ENCODE assay signal across 8 cellular contexts in genomic region chr19:49664171-49665070, GRCh38. TPM values are rescaled to one million over a fixed set of nuclear protein-coding genes. Genes with fewer than 3 reads are reported as not detected.
DNase-seq lines count a peak whose midpoint lies in the region; ATAC-seq and TF ChIP-seq lines count a peak whose summit lies in the region.

No MANE protein-coding gene starts in this region.

- 0 out of 2 replicates have a peak, but pooled peaks have one; percentile 1 for TF ChIP-seq CTCF in BE2C (IDR thresholded peaks at IDR 0.05; ENCODE audit: low read depth, low read length)
- peak in 1 of 2 donors; percentile 41 for TF ChIP-seq CTCF in right atrium auricular region (IDR thresholded peaks at IDR 0.05)
- no peak for TF ChIP-seq CTCF in psoas muscle (IDR thresholded peaks at IDR 0.05)

- DNase-seq in BE2C: peak; percentile 95
- DNase-seq in NCI-H146 (lab: John Stamatoyannopoulos, UW): peak; percentile 96
- DNase-seq in T-helper 17 cell: peak; percentile 81 to 94 (median 90)
- peak; percentile 24 to 91 (median 74) for DNase-seq in amygdala (lab: John Stamatoyannopoulos, UW)
- peak; percentile 90 for DNase-seq in right atrium auricular region (ENCODE audit: low spot score)
- DNase-seq in psoas muscle: peak; percentile 89 to 94

- intact Hi-C loops in psoas muscle (cut with DNase I): no loop called here

- peak overlapping the region; percentile 83 to 84 for H3K27ac ChIP-seq in right atrium auricular region
- H3K27ac ChIP-seq in psoas muscle: peak overlapping the region; percentile 49
- peak overlapping the region; percentile 91 for H3K27ac ChIP-seq in urinary bladder (ENCODE audit: low read depth)

- H3K4me1 Mint-ChIP-seq in T-helper 17 cell: peaks cover 43% of the 10 kb centered on the region

- peak overlapping the region; percentile 100 for H3K4me3 Mint-ChIP-seq in T-helper 17 cell

- no peaks in the 10 kb centered on the region for H3K9me3 ChIP-seq in BE2C
- H3K9me3 ChIP-seq in T-helper 17 cell (ENCODE audit: control insufficient read depth, low read length, poor library complexity, severe bottlenecking): no peaks in the 10 kb centered on the region
- H3K9me3 ChIP-seq in right atrium auricular region: no peaks in the 10 kb centered on the region
- H3K9me3 ChIP-seq in psoas muscle: no peaks in the 10 kb centered on the region

- H3K4me3 ChIP-seq in BE2C (ENCODE audit: low read depth, low read length): peak overlapping the region; percentile 87
- peak overlapping the region; percentile 58 to 82 for H3K4me3 ChIP-seq in right atrium auricular region
- H3K4me3 ChIP-seq in psoas muscle: peak overlapping the region; percentile 70
- H3K4me3 ChIP-seq in urinary bladder (ENCODE audit: low read depth, low read length): peak overlapping the region; percentile 63

- H3K27me3 ChIP-seq in BE2C: no peaks in the 10 kb centered on the region
- no peaks in the 10 kb centered on the region for H3K27me3 ChIP-seq in right atrium auricular region
- no peaks in the 10 kb centered on the region for H3K27me3 ChIP-seq in psoas muscle (ENCODE audit: insufficient read depth in 3 of 3, low read length in 2 of 3)

- H3K4me1 ChIP-seq in BE2C: peaks cover 3% of the 10 kb centered on the region; the same call in 1 of the 2 replicates
- peaks cover 0 to 30% of the 10 kb centered on the region in 2 donors for H3K4me1 ChIP-seq in right atrium auricular region
- peaks cover 8% of the 10 kb centered on the region for H3K4me1 ChIP-seq in psoas muscle
- no peaks in the 10 kb centered on the region for H3K4me1 ChIP-seq in urinary bladder (ENCODE audit: insufficient read depth)

- ATAC-seq in GM21447 (IDR thresholded peaks at IDR 0.05; ENCODE audit: unreplicated experiment) (peak; percentile 28), T-helper 17 cell (peak; percentile 73), psoas muscle (peak; percentile 80 to 87 (median 82))

- peak overlapping the region; percentile 100 for H3K27ac Mint-ChIP-seq in T-helper 17 cell

- no peaks in the 10 kb centered on the region for H3K27me3 Mint-ChIP-seq in T-helper 17 cell

- H3K36me3 ChIP-seq in BE2C: peaks cover 12% of the 10 kb centered on the region
- H3K36me3 ChIP-seq in right atrium auricular region: peaks cover 33% of the 10 kb centered on the region
- H3K36me3 ChIP-seq in psoas muscle (ENCODE audit: insufficient read depth in 1 of 2, low read depth in 1 of 2): peaks cover 0 to 33% of the 10 kb centered on the region in 2 donors
- H3K36me3 ChIP-seq in urinary bladder (ENCODE audit: insufficient read depth): peaks cover 2% of the 10 kb centered on the region

- WGBS in psoas muscle, 3 donors: 0 to 1% (median 1%) methylated on average over 52 to 53 of the region's 53 CpGs
- WGBS in urinary bladder: under 1% methylated on average over 53 of the region's 53 CpGs

- H3K36me3 Mint-ChIP-seq in T-helper 17 cell (ENCODE audit: low read depth): peaks cover 10% of the 10 kb centered on the region

RNA-seq across cellular contexts. Expression of gene IRF3, which starts 1.2 kb away (rescaled TPM):
- 57.1 TPM for polyA plus RNA-seq in BE2C (2012; ENCODE audit: insufficient read depth, insufficient read length, low read depth)
- total RNA-seq in T-helper 17 cell: 100 to 1,000 TPM; 162 to 181 TPM
- 10 to 100 TPM; 33.2 to 34.0 TPM for total RNA-seq in right atrium auricular region
- 10 to 100 TPM; 10.3 to 22.1 (median 14.4) TPM for total RNA-seq in psoas muscle
- polyA plus RNA-seq in psoas muscle: 10 to 100 TPM; 18.2 to 26.5 (median 21.7) TPM
- total RNA-seq in urinary bladder: 31.9 TPM
- 84.9 TPM for polyA plus RNA-seq in urinary bladder

RNA-seq across cellular contexts. Expression of gene BCL2L12, which starts 1.3 kb away (rescaled TPM):
- polyA plus RNA-seq in BE2C (2012; ENCODE audit: insufficient read depth, insufficient read length, low read depth): 9.4 TPM
- 10 to 100 TPM; 10.2 to 15.6 TPM for total RNA-seq in T-helper 17 cell
- total RNA-seq in right atrium auricular region: 1 to 10 TPM; 5.7 to 6.5 TPM
- total RNA-seq in psoas muscle: 10 to 100 TPM; 13.0 to 21.5 (median 15.8) TPM
- 10 to 100 TPM; 28.3 to 42.7 (median 35.0) TPM for polyA plus RNA-seq in psoas muscle
- 3.1 TPM for total RNA-seq in urinary bladder
- 23.6 TPM for polyA plus RNA-seq in urinary bladder

RNA-seq across cellular contexts. Expression of gene PRMT1, which starts 12.7 kb away (rescaled TPM):
- polyA plus RNA-seq in BE2C (2012; ENCODE audit: insufficient read depth, insufficient read length, low read depth): 665 TPM
- total RNA-seq in T-helper 17 cell (10 to 100 TPM; 83.9 to 97.7 TPM), right atrium auricular region (100 to 1,000 TPM; 187 to 192 TPM), psoas muscle (100 to 1,000 TPM; 180 to 259 (median 198) TPM), urinary bladder (121 TPM)
- polyA plus RNA-seq in psoas muscle (100 to 1,000 TPM; 139 to 424 (median 208) TPM), urinary bladder (215 TPM)

RNA-seq across cellular contexts. Expression of gene SCAF1, which starts 22.4 kb away (rescaled TPM):
- polyA plus RNA-seq in BE2C (2012; ENCODE audit: insufficient read depth, insufficient read length, low read depth): 86.5 TPM
- 10 to 100 TPM; 34.1 to 36.3 TPM for total RNA-seq in T-helper 17 cell
- total RNA-seq in right atrium auricular region: 10 to 100 TPM; 14.3 to 22.3 TPM
- total RNA-seq in psoas muscle: 10 to 100 TPM; 45.5 to 72.9 (median 61.0) TPM
- 10 to 100 TPM; 23.0 to 32.5 (median 23.8) TPM for polyA plus RNA-seq in psoas muscle
- 8.3 TPM for total RNA-seq in urinary bladder
- 42.3 TPM for polyA plus RNA-seq in urinary bladder

RNA-seq across cellular contexts. Expression of gene RRAS, which starts 24.5 kb away (rescaled TPM):
- polyA plus RNA-seq in BE2C (2012; ENCODE audit: insufficient read depth, insufficient read length, low read depth): 1.3 TPM
- 1 to 10 TPM; 6.6 to 9.1 TPM for total RNA-seq in T-helper 17 cell
- total RNA-seq in right atrium auricular region: 10 to 100 TPM; 60.9 to 83.5 TPM
- total RNA-seq in psoas muscle: 10 to 100 TPM; 22.6 to 57.0 (median 42.5) TPM
- 10 to 100 TPM; 39.9 to 49.8 (median 48.4) TPM for polyA plus RNA-seq in psoas muscle
- 11.8 TPM for total RNA-seq in urinary bladder
- 279 TPM for polyA plus RNA-seq in urinary bladder

Comparison
In these comparisons a context has a peak if more than half of its experiments do, and no peak if none do; other contexts are left out.
1. Peak in every context shown above with its lines: DNase-seq, ATAC-seq, H3K4me3 ChIP-seq and H3K27ac ChIP-seq.
2. ATAC-seq: peak in every context shown above with its lines; median percentile 82 in psoas muscle; 73 in T-helper 17 cell; 28 in GM21447.